1 cellular context compared by ENCODE assay signal in genomic region chr1:205506409-205507196, GRCh38.
A peak's percentile ranks its signal among the peaks of the same experiment; 100 is the strongest.
TF ChIP-seq lines count a peak whose summit lies in the region.

No MANE protein-coding gene starts in this region.

TF ChIP-seq in H1, 55 proteins besides CTCF, POLR2A, EP300 and RAD21:
- peak; percentile 78; the same call in 1 of the 2 replicates for TF ChIP-seq KDM1A (IDR thresholded peaks at IDR 0.05; ENCODE audit: borderline replicate concordance, low read length)
- no peak for TF ChIP-seq GTF2F1 (IDR thresholded peaks at IDR 0.05; ENCODE audit: borderline replicate concordance, low read depth, low read length)
- TF ChIP-seq EZH2 (IDR thresholded peaks at IDR 0.05; ENCODE audit: low read depth, low read length, severe bottlenecking): no peak
- no peak for TF ChIP-seq CHD7 (IDR thresholded peaks at IDR 0.05; ENCODE audit: insufficient replicate concordance, low read length)
- TF ChIP-seq RNF2 (IDR thresholded peaks at IDR 0.05; ENCODE audit: borderline replicate concordance, low read depth, low read length, missing control alignments, poor library complexity, severe bottlenecking): no peak
- TF ChIP-seq TEAD4 (IDR thresholded peaks at IDR 0.05; ENCODE audit: low read depth, low read length): no peak
- TF ChIP-seq NRF1 (IDR thresholded peaks at IDR 0.05; ENCODE audit: low read depth, low read length): no peak
